1 cellular context compared by ENCODE assay signal in genomic region chr1:191290441-191290840, GRCh38.
TF ChIP-seq lines count a peak whose summit lies in the region.

No MANE protein-coding gene starts in this region.

TF ChIP-seq in IMR-90, 13 proteins besides CTCF, POLR2A, EP300 and RAD21:
- TF ChIP-seq NFE2L2 (IDR thresholded peaks at IDR 0.05; ENCODE audit: low read depth, low read length) (no peak), MAZ (IDR thresholded peaks at IDR 0.05; ENCODE audit: borderline replicate concordance, low read depth, low read length) (no peak), BHLHE40 (IDR thresholded peaks at IDR 0.05; ENCODE audit: low read depth, low read length) (no peak), USF2 (IDR thresholded peaks at IDR 0.05; ENCODE audit: low read depth, low read length) (no peak), CHD1 (IDR thresholded peaks at IDR 0.05; ENCODE audit: low read depth, low read length) (no peak), SMC3 (IDR thresholded peaks at IDR 0.05; ENCODE audit: low read depth, low read length) (no peak), FOS (IDR thresholded peaks at IDR 0.05; ENCODE audit: low read depth, low read length) (no peak), RFX5 (IDR thresholded peaks at IDR 0.05; ENCODE audit: low read depth, low read length) (no peak)
